1 cellular context compared by ENCODE assay signal in the genomic region with DNA sequence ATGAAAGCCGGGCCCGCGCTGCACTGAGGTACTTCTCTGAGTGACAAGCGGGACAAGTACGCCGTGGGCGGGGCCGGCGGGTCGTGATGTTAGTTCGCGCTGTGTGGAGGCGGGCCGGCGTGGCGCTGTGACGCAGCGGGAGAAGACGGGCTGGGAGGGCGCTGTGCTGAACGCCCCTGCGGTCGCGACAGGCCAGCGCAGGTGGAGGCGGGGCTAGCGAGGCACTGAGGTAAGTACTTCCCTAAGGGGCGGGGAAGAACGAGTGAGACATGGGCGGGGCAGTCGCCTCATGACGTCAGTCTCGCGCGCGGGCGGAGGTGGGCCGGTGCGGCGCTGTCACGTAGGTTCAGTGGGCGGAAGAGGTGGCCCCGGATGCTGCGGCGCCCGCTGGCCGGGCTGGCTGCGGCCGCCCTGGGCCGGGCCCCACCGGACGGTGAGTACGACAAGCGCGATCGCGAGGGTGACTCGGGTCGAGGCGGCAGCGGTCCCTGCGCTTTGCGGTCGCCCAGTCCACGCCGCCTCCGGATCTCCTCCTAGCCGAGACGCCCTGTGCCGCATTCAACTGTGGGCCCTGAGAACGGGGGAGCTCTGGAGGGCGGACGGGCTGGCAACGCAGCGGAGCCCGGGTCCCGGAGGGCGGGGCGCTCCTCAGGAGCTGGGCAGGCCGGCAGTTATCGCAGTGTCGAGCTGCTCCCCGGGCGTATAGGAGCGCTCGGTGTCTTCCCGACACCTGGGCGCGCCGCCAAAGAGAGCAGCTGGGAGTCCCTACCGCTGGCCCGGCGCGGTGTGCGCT.
TF ChIP-seq lines count a peak whose summit lies in the region.

A gene with protein sequence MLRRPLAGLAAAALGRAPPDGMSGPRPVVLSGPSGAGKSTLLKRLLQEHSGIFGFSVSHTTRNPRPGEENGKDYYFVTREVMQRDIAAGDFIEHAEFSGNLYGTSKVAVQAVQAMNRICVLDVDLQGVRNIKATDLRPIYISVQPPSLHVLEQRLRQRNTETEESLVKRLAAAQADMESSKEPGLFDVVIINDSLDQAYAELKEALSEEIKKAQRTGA (plus strand): TSS at position 349 of the 793 bp plus-strand sequence. CDS start 24 bp downstream, at position 373.

TF ChIP-seq in HepG2, 621 proteins besides CTCF, POLR2A, EP300 and RAD21 (continued from another document and continues in another):
- TF ChIP-seq, protein P1, sequence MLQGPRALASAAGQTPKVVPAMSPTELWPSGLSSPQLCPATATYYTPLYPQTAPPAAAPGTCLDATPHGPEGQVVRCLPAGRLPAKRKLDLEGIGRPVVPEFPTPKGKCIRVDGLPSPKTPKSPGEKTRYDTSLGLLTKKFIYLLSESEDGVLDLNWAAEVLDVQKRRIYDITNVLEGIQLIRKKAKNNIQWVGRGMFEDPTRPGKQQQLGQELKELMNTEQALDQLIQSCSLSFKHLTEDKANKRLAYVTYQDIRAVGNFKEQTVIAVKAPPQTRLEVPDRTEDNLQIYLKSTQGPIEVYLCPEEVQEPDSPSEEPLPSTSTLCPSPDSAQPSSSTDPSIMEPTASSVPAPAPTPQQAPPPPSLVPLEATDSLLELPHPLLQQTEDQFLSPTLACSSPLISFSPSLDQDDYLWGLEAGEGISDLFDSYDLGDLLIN (CRISPR knock-in tag; IDR thresholded peaks at IDR 0.05; ENCODE audit: borderline replicate concordance): no peak
- TF ChIP-seq MIXL1 (CRISPR knock-in tag; IDR thresholded peaks at IDR 0.05): no peak; the same call in 1 of the 2 replicates
- TF ChIP-seq ELF3 (CRISPR knock-in tag; IDR thresholded peaks at IDR 0.05): peak; percentile 77
- no peak for TF ChIP-seq GABPA (IDR thresholded peaks at IDR 0.05; ENCODE audit: low read depth, low read length)
- TF ChIP-seq GABPA (CRISPR knock-in tag; IDR thresholded peaks at IDR 0.05; ENCODE audit: low read depth): peak; percentile 79
- TF ChIP-seq ZNF652 (CRISPR knock-in tag; IDR thresholded peaks at IDR 0.05; ENCODE audit: borderline replicate concordance, low read depth): no peak
- peak; percentile 62; the same call in 1 of the 2 replicates for TF ChIP-seq MTF2 (CRISPR knock-in tag; IDR thresholded peaks at IDR 0.05; ENCODE audit: borderline replicate concordance)
- no peak for TF ChIP-seq ZNF558 (CRISPR knock-in tag; IDR thresholded peaks at IDR 0.05; ENCODE audit: borderline replicate concordance)
- no peak for TF ChIP-seq HHEX (CRISPR knock-in tag; IDR thresholded peaks at IDR 0.05)
- no peak for TF ChIP-seq HOXA9 (CRISPR knock-in tag; IDR thresholded peaks at IDR 0.05; ENCODE audit: borderline replicate concordance)
- TF ChIP-seq HMG20B (CRISPR knock-in tag; conservative IDR thresholded peaks at IDR 0.05): no peak
- TF ChIP-seq ZC3H4 (CRISPR knock-in tag; IDR thresholded peaks at IDR 0.05; ENCODE audit: borderline replicate concordance): no peak
- TF ChIP-seq, protein P2, sequence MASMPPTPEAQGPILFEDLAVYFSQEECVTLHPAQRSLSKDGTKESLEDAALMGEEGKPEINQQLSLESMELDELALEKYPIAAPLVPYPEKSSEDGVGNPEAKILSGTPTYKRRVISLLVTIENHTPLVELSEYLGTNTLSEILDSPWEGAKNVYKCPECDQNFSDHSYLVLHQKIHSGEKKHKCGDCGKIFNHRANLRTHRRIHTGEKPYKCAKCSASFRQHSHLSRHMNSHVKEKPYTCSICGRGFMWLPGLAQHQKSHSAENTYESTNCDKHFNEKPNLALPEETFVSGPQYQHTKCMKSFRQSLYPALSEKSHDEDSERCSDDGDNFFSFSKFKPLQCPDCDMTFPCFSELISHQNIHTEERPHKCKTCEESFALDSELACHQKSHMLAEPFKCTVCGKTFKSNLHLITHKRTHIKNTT (CRISPR knock-in tag; IDR thresholded peaks at IDR 0.05): no peak
- TF ChIP-seq SMYD3 (CRISPR knock-in tag; IDR thresholded peaks at IDR 0.05): no peak
- no peak for TF ChIP-seq GZF1 (CRISPR knock-in tag; IDR thresholded peaks at IDR 0.05)
- no peak for TF ChIP-seq ZNF883 (CRISPR knock-in tag; IDR thresholded peaks at IDR 0.05; ENCODE audit: not compliant biosample characterization)
- TF ChIP-seq, protein P3, sequence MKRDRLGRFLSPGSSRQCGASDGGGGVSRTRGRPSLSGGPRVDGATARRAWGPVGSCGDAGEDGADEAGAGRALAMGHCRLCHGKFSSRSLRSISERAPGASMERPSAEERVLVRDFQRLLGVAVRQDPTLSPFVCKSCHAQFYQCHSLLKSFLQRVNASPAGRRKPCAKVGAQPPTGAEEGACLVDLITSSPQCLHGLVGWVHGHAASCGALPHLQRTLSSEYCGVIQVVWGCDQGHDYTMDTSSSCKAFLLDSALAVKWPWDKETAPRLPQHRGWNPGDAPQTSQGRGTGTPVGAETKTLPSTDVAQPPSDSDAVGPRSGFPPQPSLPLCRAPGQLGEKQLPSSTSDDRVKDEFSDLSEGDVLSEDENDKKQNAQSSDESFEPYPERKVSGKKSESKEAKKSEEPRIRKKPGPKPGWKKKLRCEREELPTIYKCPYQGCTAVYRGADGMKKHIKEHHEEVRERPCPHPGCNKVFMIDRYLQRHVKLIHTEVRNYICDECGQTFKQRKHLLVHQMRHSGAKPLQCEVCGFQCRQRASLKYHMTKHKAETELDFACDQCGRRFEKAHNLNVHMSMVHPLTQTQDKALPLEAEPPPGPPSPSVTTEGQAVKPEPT (CRISPR knock-in tag; IDR thresholded peaks at IDR 0.05; ENCODE audit: low read depth): no peak
- TF ChIP-seq, protein P4, sequence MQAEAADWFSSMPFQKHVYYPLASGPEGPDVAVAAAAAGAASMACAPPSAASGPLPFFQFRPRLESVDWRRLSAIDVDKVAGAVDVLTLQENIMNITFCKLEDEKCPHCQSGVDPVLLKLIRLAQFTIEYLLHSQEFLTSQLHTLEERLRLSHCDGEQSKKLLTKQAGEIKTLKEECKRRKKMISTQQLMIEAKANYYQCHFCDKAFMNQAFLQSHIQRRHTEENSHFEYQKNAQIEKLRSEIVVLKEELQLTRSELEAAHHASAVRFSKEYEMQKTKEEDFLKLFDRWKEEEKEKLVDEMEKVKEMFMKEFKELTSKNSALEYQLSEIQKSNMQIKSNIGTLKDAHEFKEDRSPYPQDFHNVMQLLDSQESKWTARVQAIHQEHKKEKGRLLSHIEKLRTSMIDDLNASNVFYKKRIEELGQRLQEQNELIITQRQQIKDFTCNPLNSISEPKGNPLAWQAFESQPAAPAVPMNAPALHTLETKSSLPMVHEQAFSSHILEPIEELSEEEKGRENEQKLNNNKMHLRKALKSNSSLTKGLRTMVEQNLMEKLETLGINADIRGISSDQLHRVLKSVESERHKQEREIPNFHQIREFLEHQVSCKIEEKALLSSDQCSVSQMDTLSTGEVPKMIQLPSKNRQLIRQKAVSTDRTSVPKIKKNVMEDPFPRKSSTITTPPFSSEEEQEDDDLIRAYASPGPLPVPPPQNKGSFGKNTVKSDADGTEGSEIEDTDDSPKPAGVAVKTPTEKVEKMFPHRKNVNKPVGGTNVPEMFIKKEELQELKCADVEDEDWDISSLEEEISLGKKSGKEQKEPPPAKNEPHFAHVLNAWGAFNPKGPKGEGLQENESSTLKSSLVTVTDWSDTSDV (CRISPR knock-in tag; IDR thresholded peaks at IDR 0.05): no peak
- TF ChIP-seq ZNF768 (CRISPR knock-in tag; IDR thresholded peaks at IDR 0.05): peak; percentile 65; the same call in 1 of the 2 replicates
- TF ChIP-seq ZNF205 (CRISPR knock-in tag; IDR thresholded peaks at IDR 0.05): no peak; the same call in 1 of the 2 replicates
- TF ChIP-seq RFXANK (CRISPR knock-in tag; IDR thresholded peaks at IDR 0.05): no peak
- no peak for TF ChIP-seq NPAS2 (CRISPR knock-in tag; IDR thresholded peaks at IDR 0.05; ENCODE audit: borderline replicate concordance)
- 0 out of 2 replicates have a peak, but pooled peaks have one; percentile 23 for TF ChIP-seq ZNF343 (CRISPR knock-in tag; IDR thresholded peaks at IDR 0.05)
- no peak for TF ChIP-seq BORCS8-MEF2B (CRISPR knock-in tag; IDR thresholded peaks at IDR 0.05)
- TF ChIP-seq, protein P5, sequence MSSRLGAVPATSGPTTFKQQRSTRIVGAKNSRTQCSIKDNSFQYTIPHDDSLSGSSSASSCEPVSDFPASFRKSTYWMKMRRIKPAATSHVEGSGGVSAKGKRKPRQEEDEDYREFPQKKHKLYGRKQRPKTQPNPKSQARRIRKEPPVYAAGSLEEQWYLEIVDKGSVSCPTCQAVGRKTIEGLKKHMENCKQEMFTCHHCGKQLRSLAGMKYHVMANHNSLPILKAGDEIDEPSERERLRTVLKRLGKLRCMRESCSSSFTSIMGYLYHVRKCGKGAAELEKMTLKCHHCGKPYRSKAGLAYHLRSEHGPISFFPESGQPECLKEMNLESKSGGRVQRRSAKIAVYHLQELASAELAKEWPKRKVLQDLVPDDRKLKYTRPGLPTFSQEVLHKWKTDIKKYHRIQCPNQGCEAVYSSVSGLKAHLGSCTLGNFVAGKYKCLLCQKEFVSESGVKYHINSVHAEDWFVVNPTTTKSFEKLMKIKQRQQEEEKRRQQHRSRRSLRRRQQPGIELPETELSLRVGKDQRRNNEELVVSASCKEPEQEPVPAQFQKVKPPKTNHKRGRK (CRISPR knock-in tag; IDR thresholded peaks at IDR 0.05): 0 out of 2 replicates have a peak, but pooled peaks have one; percentile 34
- no peak for TF ChIP-seq TEAD3 (CRISPR knock-in tag; optimal IDR thresholded peaks at IDR 0.05; ENCODE audit: borderline replicate concordance)
- TF ChIP-seq NBN (conservative IDR thresholded peaks at IDR 0.05): no peak
- no peak for TF ChIP-seq EZH2 (conservative IDR thresholded peaks at IDR 0.05; ENCODE audit: low read depth, low read length)
- TF ChIP-seq SP4 (CRISPR knock-in tag; IDR thresholded peaks at IDR 0.05): peak; percentile 98
- TF ChIP-seq, protein P6, sequence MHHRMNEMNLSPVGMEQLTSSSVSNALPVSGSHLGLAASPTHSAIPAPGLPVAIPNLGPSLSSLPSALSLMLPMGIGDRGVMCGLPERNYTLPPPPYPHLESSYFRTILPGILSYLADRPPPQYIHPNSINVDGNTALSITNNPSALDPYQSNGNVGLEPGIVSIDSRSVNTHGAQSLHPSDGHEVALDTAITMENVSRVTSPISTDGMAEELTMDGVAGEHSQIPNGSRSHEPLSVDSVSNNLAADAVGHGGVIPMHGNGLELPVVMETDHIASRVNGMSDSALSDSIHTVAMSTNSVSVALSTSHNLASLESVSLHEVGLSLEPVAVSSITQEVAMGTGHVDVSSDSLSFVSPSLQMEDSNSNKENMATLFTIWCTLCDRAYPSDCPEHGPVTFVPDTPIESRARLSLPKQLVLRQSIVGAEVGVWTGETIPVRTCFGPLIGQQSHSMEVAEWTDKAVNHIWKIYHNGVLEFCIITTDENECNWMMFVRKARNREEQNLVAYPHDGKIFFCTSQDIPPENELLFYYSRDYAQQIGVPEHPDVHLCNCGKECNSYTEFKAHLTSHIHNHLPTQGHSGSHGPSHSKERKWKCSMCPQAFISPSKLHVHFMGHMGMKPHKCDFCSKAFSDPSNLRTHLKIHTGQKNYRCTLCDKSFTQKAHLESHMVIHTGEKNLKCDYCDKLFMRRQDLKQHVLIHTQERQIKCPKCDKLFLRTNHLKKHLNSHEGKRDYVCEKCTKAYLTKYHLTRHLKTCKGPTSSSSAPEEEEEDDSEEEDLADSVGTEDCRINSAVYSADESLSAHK (CRISPR knock-in tag; IDR thresholded peaks at IDR 0.05; ENCODE audit: borderline replicate concordance): no peak
- no peak for TF ChIP-seq ZNF382 (CRISPR knock-in tag; IDR thresholded peaks at IDR 0.05; ENCODE audit: borderline replicate concordance)
- TF ChIP-seq, protein P7, sequence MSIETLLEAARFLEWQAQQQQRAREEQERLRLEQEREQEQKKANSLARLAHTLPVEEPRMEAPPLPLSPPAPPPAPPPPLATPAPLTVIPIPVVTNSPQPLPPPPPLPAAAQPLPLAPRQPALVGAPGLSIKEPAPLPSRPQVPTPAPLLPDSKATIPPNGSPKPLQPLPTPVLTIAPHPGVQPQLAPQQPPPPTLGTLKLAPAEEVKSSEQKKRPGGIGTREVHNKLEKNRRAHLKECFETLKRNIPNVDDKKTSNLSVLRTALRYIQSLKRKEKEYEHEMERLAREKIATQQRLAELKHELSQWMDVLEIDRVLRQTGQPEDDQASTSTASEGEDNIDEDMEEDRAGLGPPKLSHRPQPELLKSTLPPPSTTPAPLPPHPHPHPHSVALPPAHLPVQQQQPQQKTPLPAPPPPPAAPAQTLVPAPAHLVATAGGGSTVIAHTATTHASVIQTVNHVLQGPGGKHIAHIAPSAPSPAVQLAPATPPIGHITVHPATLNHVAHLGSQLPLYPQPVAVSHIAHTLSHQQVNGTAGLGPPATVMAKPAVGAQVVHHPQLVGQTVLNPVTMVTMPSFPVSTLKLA (IDR thresholded peaks at IDR 0.05): peak; percentile 74
- no peak for TF ChIP-seq ZNF383 (CRISPR knock-in tag; IDR thresholded peaks at IDR 0.05; ENCODE audit: borderline replicate concordance)
- peak; percentile 68 for TF ChIP-seq AGO2 (optimal IDR thresholded peaks at IDR 0.05; ENCODE audit: low read depth, low read length)
- peak; percentile 87 for TF ChIP-seq SALL2 (CRISPR knock-in tag; IDR thresholded peaks at IDR 0.05)
- TF ChIP-seq IRX3 (CRISPR knock-in tag; IDR thresholded peaks at IDR 0.05; ENCODE audit: borderline replicate concordance, low read depth): no peak
- no peak for TF ChIP-seq SIN3B (IDR thresholded peaks at IDR 0.05; ENCODE audit: low read length)
- TF ChIP-seq RFX1 (IDR thresholded peaks at IDR 0.05): no peak
- TF ChIP-seq, protein P8, sequence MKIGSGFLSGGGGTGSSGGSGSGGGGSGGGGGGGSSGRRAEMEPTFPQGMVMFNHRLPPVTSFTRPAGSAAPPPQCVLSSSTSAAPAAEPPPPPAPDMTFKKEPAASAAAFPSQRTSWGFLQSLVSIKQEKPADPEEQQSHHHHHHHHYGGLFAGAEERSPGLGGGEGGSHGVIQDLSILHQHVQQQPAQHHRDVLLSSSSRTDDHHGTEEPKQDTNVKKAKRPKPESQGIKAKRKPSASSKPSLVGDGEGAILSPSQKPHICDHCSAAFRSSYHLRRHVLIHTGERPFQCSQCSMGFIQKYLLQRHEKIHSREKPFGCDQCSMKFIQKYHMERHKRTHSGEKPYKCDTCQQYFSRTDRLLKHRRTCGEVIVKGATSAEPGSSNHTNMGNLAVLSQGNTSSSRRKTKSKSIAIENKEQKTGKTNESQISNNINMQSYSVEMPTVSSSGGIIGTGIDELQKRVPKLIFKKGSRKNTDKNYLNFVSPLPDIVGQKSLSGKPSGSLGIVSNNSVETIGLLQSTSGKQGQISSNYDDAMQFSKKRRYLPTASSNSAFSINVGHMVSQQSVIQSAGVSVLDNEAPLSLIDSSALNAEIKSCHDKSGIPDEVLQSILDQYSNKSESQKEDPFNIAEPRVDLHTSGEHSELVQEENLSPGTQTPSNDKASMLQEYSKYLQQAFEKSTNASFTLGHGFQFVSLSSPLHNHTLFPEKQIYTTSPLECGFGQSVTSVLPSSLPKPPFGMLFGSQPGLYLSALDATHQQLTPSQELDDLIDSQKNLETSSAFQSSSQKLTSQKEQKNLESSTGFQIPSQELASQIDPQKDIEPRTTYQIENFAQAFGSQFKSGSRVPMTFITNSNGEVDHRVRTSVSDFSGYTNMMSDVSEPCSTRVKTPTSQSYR (CRISPR knock-in tag; IDR thresholded peaks at IDR 0.05; ENCODE audit: borderline replicate concordance): no peak
- TF ChIP-seq HDAC6 (IDR thresholded peaks at IDR 0.05; ENCODE audit: low read depth, low read length): no peak
